Comparison of ENCODE assay signal across 1 cellular context in the genomic region with DNA sequence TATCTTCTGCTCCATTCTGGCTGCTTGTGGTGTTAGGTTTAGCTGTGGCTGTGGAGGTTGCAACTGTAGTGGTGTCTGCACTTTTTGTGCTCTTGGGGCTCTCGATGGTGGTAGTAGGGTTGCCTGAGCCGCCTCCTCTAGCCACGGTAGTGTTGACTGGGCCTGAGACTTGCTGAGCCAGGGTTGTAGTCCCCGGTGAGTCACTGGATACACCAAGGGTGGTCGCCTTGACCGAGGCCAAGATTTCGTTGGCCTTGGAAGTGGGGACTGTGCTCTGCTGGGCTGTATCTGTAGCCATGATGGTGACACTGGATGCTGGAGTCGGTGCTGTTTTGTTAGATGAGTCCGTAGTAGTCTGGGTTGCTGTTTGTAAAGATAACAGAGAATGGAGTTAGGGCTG.
TF ChIP-seq lines count a peak whose summit lies in the region.

No MANE protein-coding gene starts in this region.

TF ChIP-seq in K562, 482 proteins besides CTCF, POLR2A, EP300 and RAD21:
- TF ChIP-seq FOXM1 (IDR thresholded peaks at IDR 0.05; ENCODE audit: low read depth): no peak
- TF ChIP-seq FOXM1 (CRISPR knock-in tag; IDR thresholded peaks at IDR 0.05; ENCODE audit: low read depth): 0 out of 2 replicates have a peak, but pooled peaks have one; percentile 30
- TF ChIP-seq, protein P1, sequence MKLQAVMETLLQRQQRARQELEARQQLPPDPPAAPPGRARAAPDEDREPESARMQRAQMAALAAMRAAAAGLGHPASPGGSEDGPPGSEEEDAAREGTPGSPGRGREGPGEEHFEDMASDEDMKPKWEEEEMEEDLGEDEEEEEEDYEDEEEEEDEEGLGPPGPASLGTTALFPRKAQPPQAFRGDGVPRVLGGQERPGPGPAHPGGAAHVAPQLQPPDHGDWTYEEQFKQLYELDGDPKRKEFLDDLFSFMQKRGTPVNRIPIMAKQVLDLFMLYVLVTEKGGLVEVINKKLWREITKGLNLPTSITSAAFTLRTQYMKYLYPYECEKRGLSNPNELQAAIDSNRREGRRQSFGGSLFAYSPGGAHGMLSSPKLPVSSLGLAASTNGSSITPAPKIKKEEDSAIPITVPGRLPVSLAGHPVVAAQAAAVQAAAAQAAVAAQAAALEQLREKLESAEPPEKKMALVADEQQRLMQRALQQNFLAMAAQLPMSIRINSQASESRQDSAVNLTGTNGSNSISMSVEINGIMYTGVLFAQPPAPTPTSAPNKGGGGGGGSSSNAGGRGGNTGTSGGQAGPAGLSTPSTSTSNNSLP (IDR thresholded peaks at IDR 0.05; ENCODE audit: borderline replicate concordance, low read depth, low read length): no peak
